In genomic region chr16:79901522-79901921, GRCh38 we compare ENCODE assay signal across 2 cellular contexts.
A peak's percentile ranks its signal among the peaks of the same experiment; 100 is the strongest.
TF ChIP-seq lines count a peak whose summit lies in the region.

No MANE protein-coding gene starts in this region.

TF ChIP-seq in HEK293, 187 proteins besides CTCF, POLR2A, EP300 and RAD21 (continued from another document):
- TF ChIP-seq, protein P1, sequence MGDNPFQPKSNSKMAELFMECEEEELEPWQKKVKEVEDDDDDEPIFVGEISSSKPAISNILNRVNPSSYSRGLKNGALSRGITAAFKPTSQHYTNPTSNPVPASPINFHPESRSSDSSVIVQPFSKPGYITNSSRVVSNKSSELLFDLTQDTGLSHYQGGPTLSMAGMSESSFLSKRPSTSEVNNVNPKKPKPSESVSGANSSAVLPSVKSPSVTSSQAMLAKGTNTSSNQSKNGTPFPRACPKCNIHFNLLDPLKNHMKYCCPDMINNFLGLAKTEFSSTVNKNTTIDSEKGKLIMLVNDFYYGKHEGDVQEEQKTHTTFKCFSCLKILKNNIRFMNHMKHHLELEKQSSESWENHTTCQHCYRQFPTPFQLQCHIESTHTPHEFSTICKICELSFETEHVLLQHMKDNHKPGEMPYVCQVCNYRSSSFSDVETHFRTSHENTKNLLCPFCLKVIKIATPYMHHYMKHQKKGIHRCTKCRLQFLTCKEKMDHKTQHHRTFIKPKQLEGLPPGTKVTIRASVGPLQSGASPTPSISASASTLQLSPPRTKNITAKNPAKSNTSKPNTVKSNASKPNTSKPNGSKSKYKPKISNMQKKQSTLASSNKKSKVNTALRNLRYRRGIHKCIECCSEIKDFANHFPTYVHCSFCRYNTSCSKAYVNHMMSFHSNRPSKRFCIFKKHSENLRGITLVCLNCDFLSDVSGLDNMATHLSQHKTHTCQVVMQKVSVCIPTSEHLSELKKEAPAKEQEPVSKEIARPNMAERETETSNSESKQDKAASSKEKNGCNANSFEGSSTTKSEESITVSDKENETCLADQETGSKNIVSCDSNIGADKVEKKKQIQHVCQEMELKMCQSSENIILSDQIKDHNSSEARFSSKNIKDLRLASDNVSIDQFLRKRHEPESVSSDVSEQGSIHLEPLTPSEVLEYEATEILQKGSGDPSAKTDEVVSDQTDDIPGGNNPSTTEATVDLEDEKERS (tag by site-specific recombination; IDR thresholded peaks at IDR 0.05), result no peak
TF ChIP-seq in HEK293: peak in this region for 1.

TF ChIP-seq in K562, 482 proteins besides CTCF, POLR2A, EP300 and RAD21:
- TF ChIP-seq, protein P2, sequence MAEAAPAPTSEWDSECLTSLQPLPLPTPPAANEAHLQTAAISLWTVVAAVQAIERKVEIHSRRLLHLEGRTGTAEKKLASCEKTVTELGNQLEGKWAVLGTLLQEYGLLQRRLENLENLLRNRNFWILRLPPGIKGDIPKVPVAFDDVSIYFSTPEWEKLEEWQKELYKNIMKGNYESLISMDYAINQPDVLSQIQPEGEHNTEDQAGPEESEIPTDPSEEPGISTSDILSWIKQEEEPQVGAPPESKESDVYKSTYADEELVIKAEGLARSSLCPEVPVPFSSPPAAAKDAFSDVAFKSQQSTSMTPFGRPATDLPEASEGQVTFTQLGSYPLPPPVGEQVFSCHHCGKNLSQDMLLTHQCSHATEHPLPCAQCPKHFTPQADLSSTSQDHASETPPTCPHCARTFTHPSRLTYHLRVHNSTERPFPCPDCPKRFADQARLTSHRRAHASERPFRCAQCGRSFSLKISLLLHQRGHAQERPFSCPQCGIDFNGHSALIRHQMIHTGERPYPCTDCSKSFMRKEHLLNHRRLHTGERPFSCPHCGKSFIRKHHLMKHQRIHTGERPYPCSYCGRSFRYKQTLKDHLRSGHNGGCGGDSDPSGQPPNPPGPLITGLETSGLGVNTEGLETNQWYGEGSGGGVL (CRISPR knock-in tag; IDR thresholded peaks at IDR 0.05), result no peak
- TF ChIP-seq NR2C2 (CRISPR knock-in tag; IDR thresholded peaks at IDR 0.05), result no peak
- no peak for TF ChIP-seq NR2C2 (tag; IDR thresholded peaks at IDR 0.05)
- 0 out of 4 replicates have a peak, but pooled peaks of 1 of the 2 experiments have one; percentile 10 for TF ChIP-seq RCOR1 (IDR thresholded peaks at IDR 0.05; ENCODE audit: borderline replicate concordance in 1 of 2, low read depth in 2 of 2, low read length in 2 of 2)
- TF ChIP-seq BCOR (IDR thresholded peaks at IDR 0.05), result peak; percentile 73
- no peak for TF ChIP-seq HIVEP1 (CRISPR knock-in tag; IDR thresholded peaks at IDR 0.05)
- peak; percentile 30 to 32; a peak in 2 of 4 replicates for TF ChIP-seq KDM1A (IDR thresholded peaks at IDR 0.05)
- TF ChIP-seq FOXM1 (IDR thresholded peaks at IDR 0.05; ENCODE audit: low read depth), result no peak
- TF ChIP-seq FOXM1 (CRISPR knock-in tag; IDR thresholded peaks at IDR 0.05; ENCODE audit: low read depth), result no peak
- TF ChIP-seq, protein P3, sequence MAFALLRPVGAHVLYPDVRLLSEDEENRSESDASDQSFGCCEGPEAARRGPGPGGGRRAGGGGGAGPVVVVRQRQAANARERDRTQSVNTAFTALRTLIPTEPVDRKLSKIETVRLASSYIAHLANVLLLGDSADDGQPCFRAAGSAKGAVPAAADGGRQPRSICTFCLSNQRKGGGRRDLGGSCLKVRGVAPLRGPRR (CRISPR knock-in tag; IDR thresholded peaks at IDR 0.05), result no peak
- TF ChIP-seq XRCC5 (IDR thresholded peaks at IDR 0.05; ENCODE audit: low read depth, low read length), result no peak
- no peak for TF ChIP-seq TAF1 (IDR thresholded peaks at IDR 0.05; ENCODE audit: control insufficient read depth, extremely low read depth, insufficient read depth, low read length, severe bottlenecking)
- no peak for TF ChIP-seq HNRNPLL (IDR thresholded peaks at IDR 0.05; ENCODE audit: low read depth, low read length, poor library complexity, severe bottlenecking)
- no peak for TF ChIP-seq NRF1 (conservative IDR thresholded peaks at IDR 0.05 in 1 of 2, IDR thresholded peaks at IDR 0.05 in 1 of 2)
- no peak for TF ChIP-seq ZNF551 (CRISPR knock-in tag; IDR thresholded peaks at IDR 0.05)
- TF ChIP-seq VEZF1 (CRISPR knock-in tag; IDR thresholded peaks at IDR 0.05), result no peak
- TF ChIP-seq TBL1XR1 (IDR thresholded peaks at IDR 0.05; ENCODE audit: low read length in 2 of 2), result no peak
- no peak for TF ChIP-seq TRIM24 (IDR thresholded peaks at IDR 0.05)
- no peak for TF ChIP-seq RREB1 (CRISPR knock-in tag; IDR thresholded peaks at IDR 0.05)
- TF ChIP-seq NFIC (IDR thresholded peaks at IDR 0.05), result no peak
- no peak for TF ChIP-seq PURB (CRISPR knock-in tag; IDR thresholded peaks at IDR 0.05; ENCODE audit: low read depth)
- no peak for TF ChIP-seq ZEB2 (IDR thresholded peaks at IDR 0.05)
- no peak for TF ChIP-seq TEAD2 (tag; IDR thresholded peaks at IDR 0.05)
- no peak for TF ChIP-seq GATA2 (CRISPR knock-in tag; IDR thresholded peaks at IDR 0.05)
- peak; percentile 29; the same call in 1 of the 2 replicates for TF ChIP-seq HDAC2 (IDR thresholded peaks at IDR 0.05)
- no peak for TF ChIP-seq HSF4 (CRISPR knock-in tag; IDR thresholded peaks at IDR 0.05; ENCODE audit: borderline replicate concordance)
- TF ChIP-seq, protein P4, sequence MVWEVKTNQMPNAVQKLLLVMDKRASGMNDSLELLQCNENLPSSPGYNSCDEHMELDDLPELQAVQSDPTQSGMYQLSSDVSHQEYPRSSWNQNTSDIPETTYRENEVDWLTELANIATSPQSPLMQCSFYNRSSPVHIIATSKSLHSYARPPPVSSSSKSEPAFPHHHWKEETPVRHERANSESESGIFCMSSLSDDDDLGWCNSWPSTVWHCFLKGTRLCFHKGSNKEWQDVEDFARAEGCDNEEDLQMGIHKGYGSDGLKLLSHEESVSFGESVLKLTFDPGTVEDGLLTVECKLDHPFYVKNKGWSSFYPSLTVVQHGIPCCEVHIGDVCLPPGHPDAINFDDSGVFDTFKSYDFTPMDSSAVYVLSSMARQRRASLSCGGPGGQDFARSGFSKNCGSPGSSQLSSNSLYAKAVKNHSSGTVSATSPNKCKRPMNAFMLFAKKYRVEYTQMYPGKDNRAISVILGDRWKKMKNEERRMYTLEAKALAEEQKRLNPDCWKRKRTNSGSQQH (CRISPR knock-in tag; IDR thresholded peaks at IDR 0.05), result no peak
- TF ChIP-seq FUS (optimal IDR thresholded peaks at IDR 0.05; ENCODE audit: low read depth, low read length), result no peak
- peak; percentile 90 for TF ChIP-seq RBM25 (IDR thresholded peaks at IDR 0.05; ENCODE audit: low read depth, low read length, severe bottlenecking)
- TF ChIP-seq ZNF146 (CRISPR knock-in tag; IDR thresholded peaks at IDR 0.05; ENCODE audit: unreplicated experiment), result peak; percentile 99
- TF ChIP-seq CBX1 (IDR thresholded peaks at IDR 0.05; ENCODE audit: low read depth), result peak; percentile 81; the same call in 1 of the 2 replicates
